8 cellular contexts compared by ENCODE assay signal in genomic region chr17:59783221-59784016, GRCh38.
DNase-seq lines count a peak whose midpoint lies in the region; TF ChIP-seq lines count a peak whose summit lies in the region.

No MANE protein-coding gene starts in this region.

- H3K27me3 ChIP-seq in esophagus muscularis mucosa, result no peaks in the 10 kb centered on the region
- no peaks in the 10 kb centered on the region for H3K27me3 ChIP-seq in sigmoid colon

- TF ChIP-seq POLR2A in esophagus muscularis mucosa (IDR thresholded peaks at IDR 0.05; ENCODE audit: low read depth), result no peak
- TF ChIP-seq POLR2A in sigmoid colon (IDR thresholded peaks at IDR 0.05), result no peak

- DNase-seq in HEK293T (ENCODE audit: extremely low spot score) (no peak), esophagus muscularis mucosa (ENCODE audit: extremely low spot score) (no peak), sigmoid colon (no peak), NCI-H187 treated with DMSO at 0.1 percent for 48 hours (lab: John Stamatoyannopoulos, UW) (no peak), T-helper 9 cell (no peak), NCI-H2107 (lab: John Stamatoyannopoulos, UW) (no peak), islet precursor cell (no peak)
- no peak for DNase-seq in T-helper 2 cell treated with Interferon-gamma antibody and Interleukin-4, amounts not matched to agents 5 μg/mL and 100 μg/mL, for 36 hours (ENCODE audit: low spot score)

- peak overlapping the region in 1 of 4 donors; percentile 3 for H3K4me3 ChIP-seq in esophagus muscularis mucosa
- H3K4me3 ChIP-seq in sigmoid colon, result no peak overlapping the region

- TF ChIP-seq EP300 in esophagus muscularis mucosa (IDR thresholded peaks at IDR 0.05) (no peak), sigmoid colon (IDR thresholded peaks at IDR 0.05) (no peak)

- H3K27ac Mint-ChIP-seq in T-helper 2 cell treated with Interferon-gamma antibody and Interleukin-4, amounts not matched to agents 5 μg/mL and 100 μg/mL, for 36 hours, result peak overlapping the region; percentile 97

- H3K9me3 Mint-ChIP-seq in T-helper 2 cell treated with Interferon-gamma antibody and Interleukin-4, amounts not matched to agents 5 μg/mL and 100 μg/mL, for 36 hours, result peaks cover 3% of the 10 kb centered on the region

- POLR2A ChIA-PET in HEK293T (lab: Yijun Ruan, JAX), result interaction anchor here (0.8 to 1.8 kb wide), 7 partner anchors 9 to 76 kb away, joined by 3 to 10 read pairs (median 3); partner anchors contain the start of genes PTRH2 and VMP1

- intact Hi-C loops in esophagus muscularis mucosa (cut with DNase I) (no loop called here), sigmoid colon (cut with DNase I) (no loop called here)

- WGBS in esophagus muscularis mucosa, result 29% methylated on average over 5 of the region's 5 CpGs
- 59 to 65% methylated on average over 5 of the region's 5 CpGs for WGBS in sigmoid colon, 2 donors

- CTCF ChIA-PET in HEK293T (lab: Yijun Ruan, JAX), result interaction anchor here (0.5 to 0.8 kb wide), 3 partner anchors 21 to 45 kb away, joined by 3 to 4 read pairs (median 4); no protein-coding TSS in a partner anchor

- no peaks in the 10 kb centered on the region for H3K27me3 Mint-ChIP-seq in T-helper 2 cell treated with Interferon-gamma antibody and Interleukin-4, amounts not matched to agents 5 μg/mL and 100 μg/mL, for 36 hours (ENCODE audit: low read depth)

- peaks cover 30% of the 10 kb centered on the region for H3K36me3 Mint-ChIP-seq in T-helper 2 cell treated with Interferon-gamma antibody and Interleukin-4, amounts not matched to agents 5 μg/mL and 100 μg/mL, for 36 hours (ENCODE audit: low read depth)

- H3K4me1 ChIP-seq in esophagus muscularis mucosa (peaks cover 42 to 63% (median 57%) of the 10 kb centered on the region in 4 donors), sigmoid colon (peaks cover 0 to 64% (median 50%) of the 10 kb centered on the region in 4 donors)

- H3K9me3 ChIP-seq in esophagus muscularis mucosa (no peaks in the 10 kb centered on the region), sigmoid colon (no peaks in the 10 kb centered on the region)

- H3K27ac ChIP-seq in esophagus muscularis mucosa (replicated peaks in 1 of 4), result peak overlapping the region; percentile 71 to 83 (median 77)
- peak overlapping the region; percentile 78 to 93 (median 82) for H3K27ac ChIP-seq in sigmoid colon

- peak overlapping the region; percentile 80 for H3K4me3 Mint-ChIP-seq in T-helper 2 cell treated with Interferon-gamma antibody and Interleukin-4, amounts not matched to agents 5 μg/mL and 100 μg/mL, for 36 hours

- peaks cover 0 to 4% (median 0%) of the 10 kb centered on the region in 4 donors for H3K36me3 ChIP-seq in esophagus muscularis mucosa
- H3K36me3 ChIP-seq in sigmoid colon, result peaks cover 0 to 5% (median 2%) of the 10 kb centered on the region in 4 donors

- H3K4me1 Mint-ChIP-seq in T-helper 2 cell treated with Interferon-gamma antibody and Interleukin-4, amounts not matched to agents 5 μg/mL and 100 μg/mL, for 36 hours (ENCODE audit: low read depth), result peaks cover 60% of the 10 kb centered on the region

- TF ChIP-seq CTCF in esophagus muscularis mucosa (IDR thresholded peaks at IDR 0.05) (no peak), sigmoid colon (IDR thresholded peaks at IDR 0.05) (no peak)

TF ChIP-seq in HEK293T, 16 proteins besides CTCF, POLR2A, EP300 and RAD21:
- TF ChIP-seq BHLHE40 (IDR thresholded peaks at IDR 0.05; ENCODE audit: borderline replicate concordance) (no peak), TARDBP (IDR thresholded peaks at IDR 0.05) (no peak), PKNOX1 (IDR thresholded peaks at IDR 0.05) (no peak), CTBP1 (IDR thresholded peaks at IDR 0.05; ENCODE audit: borderline replicate concordance) (0 out of 2 replicates have a peak, but pooled peaks have one; percentile 23), LEF1 (IDR thresholded peaks at IDR 0.05; ENCODE audit: borderline replicate concordance) (no peak), SUZ12 (IDR thresholded peaks at IDR 0.05) (no peak), SP1 (IDR thresholded peaks at IDR 0.05) (no peak)
